ENCODE assay signal across 8 cellular contexts in genomic region chr10:97685395-97685958, GRCh38. TPM values are rescaled to one million over a fixed set of nuclear protein-coding genes. Genes with fewer than 3 reads are reported as not detected.
DNase-seq lines count a peak whose midpoint lies in the region; ATAC-seq, FAIRE-seq and TF ChIP-seq lines count a peak whose summit lies in the region.

No MANE protein-coding gene starts in this region.

- peaks cover 15% of the 10 kb centered on the region; the same call in 1 of the 2 replicates for H3K79me2 ChIP-seq in SK-N-SH (ENCODE audit: insufficient read depth)
- H3K79me2 ChIP-seq in K562 (ENCODE audit: control insufficient read depth, insufficient read depth, low read length), result peaks cover 32% of the 10 kb centered on the region

- H3K4me1 Mint-ChIP-seq in activated CD4-positive, alpha-beta memory T cell treated with anti-CD3 and anti-CD28 coated beads for 36 hours (ENCODE audit: low read depth), result peaks cover 14% of the 10 kb centered on the region
- H3K4me1 Mint-ChIP-seq in activated CD4-positive, alpha-beta T cell treated with anti-CD3 and anti-CD28 coated beads, Interleukin-2, amount 10 ng/mL, durations not matched to agents 7 days and 5 days, result peaks cover 13% of the 10 kb centered on the region

- H3K9ac ChIP-seq in SK-N-SH, result peak overlapping the region; percentile 82; the same call in 1 of the 2 replicates
- H3K9ac ChIP-seq in K562 (ENCODE audit: insufficient read depth in 1 of 2, low read depth in 2 of 2, low read length in 2 of 2), result peak overlapping the region in 1 of 2 experiments; percentile 87; a peak in 1 of 4 replicates

- no peaks in the 10 kb centered on the region for H3K36me3 Mint-ChIP-seq in activated CD4-positive, alpha-beta memory T cell treated with anti-CD3 and anti-CD28 coated beads for 36 hours
- no peaks in the 10 kb centered on the region for H3K36me3 Mint-ChIP-seq in activated CD4-positive, alpha-beta T cell treated with anti-CD3 and anti-CD28 coated beads, Interleukin-2, amount 10 ng/mL, durations not matched to agents 7 days and 5 days (ENCODE audit: low read depth)

- TF ChIP-seq RAD21 in SK-N-SH (IDR thresholded peaks at IDR 0.05; ENCODE audit: low read length) (no peak), K562 (CRISPR knock-in tag; conservative IDR thresholded peaks at IDR 0.05 in 1 of 2, IDR thresholded peaks at IDR 0.05 in 1 of 2) (no peak)

- in situ Hi-C loops in K562 (cut with MboI), result no loop called here

- no peak for FAIRE-seq in K562 (lab: Jason Lieb, UNC)

- H4K20me1 ChIP-seq in SK-N-SH (ENCODE audit: insufficient read depth) (no peaks in the 10 kb centered on the region), K562 (replicated peaks; ENCODE audit: control insufficient read depth, insufficient read depth, low read length) (no peaks in the 10 kb centered on the region; the same call in 1 of the 2 replicates)

- no peak overlapping the region for H3K4me3 Mint-ChIP-seq in activated CD4-positive, alpha-beta memory T cell treated with anti-CD3 and anti-CD28 coated beads for 36 hours
- H3K4me3 Mint-ChIP-seq in activated CD4-positive, alpha-beta T cell treated with anti-CD3 and anti-CD28 coated beads, Interleukin-2, amount 10 ng/mL, durations not matched to agents 7 days and 5 days, result no peak overlapping the region

- H3K9me1 ChIP-seq in K562 (ENCODE audit: control insufficient read depth, insufficient read depth, low read length), result no peaks in the 10 kb centered on the region

- no TSS peak for BruUV-seq in K562 (replicated peaks; lab: Mats Ljungman, UMichigan)

- TF ChIP-seq POLR2A in K562 (conservative IDR thresholded peaks at IDR 0.05), result no peak

- TF ChIP-seq EP300 in SK-N-SH (IDR thresholded peaks at IDR 0.05; ENCODE audit: borderline replicate concordance in 1 of 2, low read depth in 1 of 2, low read length in 1 of 2) (no peak), K562 (IDR thresholded peaks at IDR 0.05; ENCODE audit: low read length) (no peak)

- TF ChIP-seq CTCF in SK-N-SH (IDR thresholded peaks at IDR 0.05) (peak; percentile 45), K562 (IDR thresholded peaks at IDR 0.05 in 2 of 3, conservative IDR thresholded peaks at IDR 0.05 in 1 of 3; ENCODE audit: insufficient read depth in 2 of 3, low read depth in 1 of 3, low read length in 3 of 3) (peak; percentile 32 to 43 (median 36); a peak in 3 of 6 replicates), upper lobe of right lung (IDR thresholded peaks at IDR 0.05) (peak; percentile 31)

- POLR2A ChIA-PET in SK-N-SH (lab: Yijun Ruan, JAX), result interaction anchor here (2.7 kb wide), 1 partner anchor 28 kb away, joined by 21 read pairs; the partner anchor contains the start of gene MARVELD1
- POLR2A ChIA-PET in K562 (lab: Yijun Ruan, JAX), result interaction anchor here (0.6 to 2.5 kb wide), 2 partner anchors 10 to 23 kb away, joined by 3 to 9 read pairs; no protein-coding TSS in a partner anchor
- POLR2A ChIA-PET in activated CD4-positive, alpha-beta memory T cell treated with anti-CD3 and anti-CD28 coated beads for 36 hours (lab: Charles Lee), result no interaction called here
- POLR2A ChIA-PET in activated CD4-positive, alpha-beta T cell treated with anti-CD3 and anti-CD28 coated beads, Interleukin-2, amount 10 ng/mL, durations not matched to agents 7 days and 5 days (lab: Charles Lee), result no interaction called here

- H3K9me3 Mint-ChIP-seq in activated CD4-positive, alpha-beta memory T cell treated with anti-CD3 and anti-CD28 coated beads for 36 hours, result no peaks in the 10 kb centered on the region
- H3K9me3 Mint-ChIP-seq in activated CD4-positive, alpha-beta T cell treated with anti-CD3 and anti-CD28 coated beads, Interleukin-2, amount 10 ng/mL, durations not matched to agents 7 days and 5 days, result no peaks in the 10 kb centered on the region

- ATAC-seq in SK-N-SH treated with all-trans-retinoic acid at 6 μM for 48 hours (no peak), K562 (peak; percentile 28), upper lobe of right lung (no peak)

- CTCF ChIA-PET in SK-N-SH (lab: Yijun Ruan, JAX) (interaction anchor here (1.0 to 8.1 kb wide), 7 partner anchors 9 to 114 kb away, joined by 3 to 60 read pairs (median 27); no protein-coding TSS in a partner anchor), K562 (lab: Yijun Ruan, JAX; ENCODE audit: low intra/inter-chr PET ratio) (no interaction called here)
- CTCF ChIA-PET in activated CD4-positive, alpha-beta memory T cell treated with anti-CD3 and anti-CD28 coated beads for 36 hours (lab: Charles Lee), result interaction anchor here (0.9 to 4.5 kb wide), 10 partner anchors 9 to 113 kb away, joined by 3 to 51 read pairs (median 8); partner anchors contain the start of genes ANKRD2, MARVELD1 and ZFYVE27
- CTCF ChIA-PET in activated CD4-positive, alpha-beta T cell treated with anti-CD3 and anti-CD28 coated beads, Interleukin-2, amount 10 ng/mL, durations not matched to agents 7 days and 5 days (lab: Charles Lee), result interaction anchor here (0.8 to 5.3 kb wide), 4 partner anchors 9 to 38 kb away, joined by 3 to 34 read pairs (median 19); no protein-coding TSS in a partner anchor

- H3K4me2 ChIP-seq in SK-N-SH, result peak overlapping the region; percentile 97
- H3K4me2 ChIP-seq in K562 (ENCODE audit: insufficient read depth, low read length), result peak overlapping the region; percentile 89

- intact Hi-C loops in K562 (cut with micrococcal nuclease), result loop anchor here (10.0 kb wide), 1 partner anchor 111 kb away; the partner anchor contains the start of gene ANKRD2
- intact Hi-C loops in upper lobe of right lung (cut with DNase I), result no loop called here
- intact Hi-C loops in activated CD4-positive, alpha-beta memory T cell treated with anti-CD3 and anti-CD28 coated beads for 36 hours (cut with micrococcal nuclease), result loop anchor here (5.0 kb wide), 1 partner anchor 167 kb away; no protein-coding TSS in a partner anchor

- H3K27ac Mint-ChIP-seq in activated CD4-positive, alpha-beta memory T cell treated with anti-CD3 and anti-CD28 coated beads for 36 hours, result no peak overlapping the region
- no peak overlapping the region for H3K27ac Mint-ChIP-seq in activated CD4-positive, alpha-beta T cell treated with anti-CD3 and anti-CD28 coated beads, Interleukin-2, amount 10 ng/mL, durations not matched to agents 7 days and 5 days

- H3K4me1 ChIP-seq in SK-N-SH (ENCODE audit: control insufficient read depth in 1 of 2, insufficient read depth in 2 of 2, low read depth in 1 of 2, low read length in 1 of 2) (peaks cover 32 to 33% of the 10 kb centered on the region in 2 experiments; a peak in 3 of 4 replicates), K562 (replicated peaks in 1 of 2; ENCODE audit: control insufficient read depth in 2 of 2, insufficient read depth in 2 of 2, low read length in 2 of 2) (peaks cover 41 to 52% of the 10 kb centered on the region in 2 experiments; a peak in 4 of 5 replicates), upper lobe of right lung (peaks cover 59% of the 10 kb centered on the region)

- H3K9me3 ChIP-seq in SK-N-SH (no peaks in the 10 kb centered on the region), K562 (replicated peaks; ENCODE audit: control insufficient read depth, insufficient read depth, low read depth, low read length) (no peaks in the 10 kb centered on the region), upper lobe of right lung (no peaks in the 10 kb centered on the region)

- WGBS in SK-N-SH (ENCODE audit: low lambda C conversion rate), result 38% methylated on average over 2 of the region's 2 CpGs
- WGBS in K562 (ENCODE audit: insufficient coverage, low coverage, missing lambda C conversion rate), result 0% methylated on average over 2 of the region's 2 CpGs

- no peaks in the 10 kb centered on the region for H3K9me2 ChIP-seq in SK-N-SH

- peak overlapping the region in 1 of 2 experiments; percentile 16; a peak in 2 of 4 replicates for H3K4me3 ChIP-seq in SK-N-SH (ENCODE audit: low read depth in 2 of 2, low read length in 1 of 2)
- peak overlapping the region; percentile 56 for H3K4me3 ChIP-seq in K562
- H3K4me3 ChIP-seq in upper lobe of right lung, result peak overlapping the region; percentile 68

- H3F3A ChIP-seq in SK-N-SH (replicated peaks; ENCODE audit: insufficient read depth), result peaks cover 21% of the 10 kb centered on the region

- H3K27me3 Mint-ChIP-seq in activated CD4-positive, alpha-beta memory T cell treated with anti-CD3 and anti-CD28 coated beads for 36 hours, result no peaks in the 10 kb centered on the region
- H3K27me3 Mint-ChIP-seq in activated CD4-positive, alpha-beta T cell treated with anti-CD3 and anti-CD28 coated beads, Interleukin-2, amount 10 ng/mL, durations not matched to agents 7 days and 5 days, result no peaks in the 10 kb centered on the region

- no peaks in the 10 kb centered on the region for H3K36me3 ChIP-seq in SK-N-SH (replicated peaks in 1 of 2; ENCODE audit: control insufficient read depth in 1 of 2, insufficient read depth in 2 of 2, low read length in 1 of 2)
- no peaks in the 10 kb centered on the region for H3K36me3 ChIP-seq in K562 (ENCODE audit: control insufficient read depth, insufficient read depth, low read length)
- H3K36me3 ChIP-seq in upper lobe of right lung, result no peaks in the 10 kb centered on the region

- H3K27me3 ChIP-seq in SK-N-SH (ENCODE audit: insufficient read depth), result no peaks in the 10 kb centered on the region
- no peaks in the 10 kb centered on the region for H3K27me3 ChIP-seq in K562 (ENCODE audit: control insufficient read depth in 2 of 2, insufficient read depth in 2 of 2, low read length in 2 of 2)
- no peaks in the 10 kb centered on the region for H3K27me3 ChIP-seq in upper lobe of right lung

- peak overlapping the region in 1 of 2 experiments; percentile 11; a peak in 1 of 4 replicates for H3K27ac ChIP-seq in SK-N-SH (ENCODE audit: low read depth in 2 of 2, low read length in 1 of 2)
- peak overlapping the region; percentile 2; the same call in 1 of the 3 replicates for H3K27ac ChIP-seq in K562 (ENCODE audit: extremely low read depth, low read depth, low read length)
- peak overlapping the region; percentile 89 for H3K27ac ChIP-seq in upper lobe of right lung

- peak; percentile 61 for DNase-seq in SK-N-SH
- DNase-seq in K562 (ENCODE audit: extremely low read depth in 1 of 4, low spot score in 3 of 4), result peak; percentile 33 to 62 (median 38)
- peak; percentile 31 for DNase-seq in kidney tubule cell (ENCODE audit: low spot score)
- peak; percentile 67 for DNase-seq in upper lobe of right lung
- DNase-seq in activated CD4-positive, alpha-beta memory T cell treated with anti-CD3 and anti-CD28 coated beads for 36 hours, result no peak
- no peak for DNase-seq in activated CD4-positive, alpha-beta T cell treated with anti-CD3 and anti-CD28 coated beads, Interleukin-2, amount 10 ng/mL, durations not matched to agents 7 days and 5 days
- no peak for DNase-seq in COLO829 (ENCODE audit: low spot score)

- H2AFZ ChIP-seq in SK-N-SH (ENCODE audit: low read depth), result no peak overlapping the region
- H2AFZ ChIP-seq in K562 (ENCODE audit: low read depth, low read length), result no peak overlapping the region

RNA-seq across cellular contexts. Expression of gene AVPI1, which starts 1.6 kb away (rescaled TPM):
- polyA plus RNA-seq in SK-N-SH (2012; rRNA removed) (6.3 and 7.0 TPM in 2 replicates), K562 (2011; rRNA removed) (7.5 and 9.9 TPM in 2 replicates), K562 (2014; fragmentation: Illumina TruSeq; extraction: Trizol) (5.8 and 6.6 TPM in 2 replicates), K562 (2014; fragmentation: Nextera tagmentation; extraction: Ambion mirVana) (1 to 10 TPM in 1 of 2 experiments, under 1 TPM in 1; 0.90 to 1.9 TPM), K562 (2014; rRNA removed) (9.5 and 10.4 TPM in 2 replicates)
- 4.0 and 5.0 TPM in 2 replicates for polyA plus RNA-seq in SK-N-SH (2012; cell fraction: cytosol; rRNA removed)
- 5.3 and 6.3 TPM in 2 replicates for polyA plus RNA-seq in SK-N-SH (2012; cell fraction: nucleus; rRNA removed)
- 0.67 and 5.0 TPM in 2 replicates for total RNA-seq in K562 (2011; cell fraction: chromatin; rRNA removed; ENCODE audit: low replicate concordance)
- 4.2 and 4.7 TPM in 2 replicates for total RNA-seq in K562 (2011; cell fraction: nucleolus; rRNA removed)
- 3.2 and 4.8 TPM in 2 replicates for total RNA-seq in K562 (2011; cell fraction: nucleoplasm; rRNA removed)
- total RNA-seq in K562 (2014; rRNA removed) (10.4 and 15.9 TPM in 2 replicates), K562 (2014; rRNA removed; fragmentation: Illumina TruSeq; extraction: Trizol) (3.8 and 4.4 TPM in 2 replicates), K562 (2015; rRNA removed; fragmentation: Illumina TruSeq; extraction: Trizol) (7.4 TPM in 2 replicates), K562 (2021) (9.1 and 10.8 TPM in 2 replicates), upper lobe of right lung (20.5 TPM)
- 10.4 and 19.0 TPM in 2 replicates for polyA plus RNA-seq in K562 (2011; cell fraction: cytosol; rRNA removed)
- polyA plus RNA-seq in K562 (2011; cell fraction: nucleus; rRNA removed), result 4.1 and 5.1 TPM in 2 replicates
- 7.3 and 8.1 TPM in 2 replicates for polyA plus RNA-seq in K562 (2012)
- 3.5 and 4.1 TPM in 2 replicates for polyA minus RNA-seq in K562 (2011; rRNA and poly(A)+ RNA removed)
- polyA minus RNA-seq in K562 (2011; cell fraction: cytosol; rRNA and poly(A)+ RNA removed), result 6.7 and 13.0 TPM in 2 replicates
- 3.0 and 4.2 TPM in 2 replicates for polyA minus RNA-seq in K562 (2011; cell fraction: nucleus; rRNA and poly(A)+ RNA removed)
- total RNA-seq in activated CD4-positive, alpha-beta memory T cell treated with anti-CD3 and anti-CD28 coated beads for 36 hours, result 1 to 10 TPM; 1.7 to 2.1 TPM
- total RNA-seq in activated CD4-positive, alpha-beta T cell treated with anti-CD3 and anti-CD28 coated beads, Interleukin-2, amount 10 ng/mL, durations not matched to agents 7 days and 5 days, result under 1 TPM; 0.58 to 0.94 TPM

RNA-seq across cellular contexts. Expression of gene MARVELD1, which starts 28.1 kb away (rescaled TPM):
- polyA plus RNA-seq in SK-N-SH (2012; rRNA removed), result 53.0 and 53.8 TPM in 2 replicates
- 58.5 and 71.1 TPM in 2 replicates for polyA plus RNA-seq in SK-N-SH (2012; cell fraction: cytosol; rRNA removed)
- polyA plus RNA-seq in SK-N-SH (2012; cell fraction: nucleus; rRNA removed), result 47.6 and 49.7 TPM in 2 replicates
- 10.2 and 12.9 TPM in 2 replicates for total RNA-seq in K562 (2011; cell fraction: chromatin; rRNA removed; ENCODE audit: low replicate concordance)
- total RNA-seq in K562 (2011; cell fraction: nucleolus; rRNA removed), result 11.7 and 12.0 TPM in 2 replicates
- total RNA-seq in K562 (2011; cell fraction: nucleoplasm; rRNA removed), result 13.0 and 16.5 TPM in 2 replicates
- 2.8 and 5.6 TPM in 2 replicates for total RNA-seq in K562 (2014; rRNA removed)
- total RNA-seq in K562 (2014; rRNA removed; fragmentation: Illumina TruSeq; extraction: Trizol), result 4.2 and 5.3 TPM in 2 replicates
- 5.7 and 7.1 TPM in 2 replicates for total RNA-seq in K562 (2015; rRNA removed; fragmentation: Illumina TruSeq; extraction: Trizol)
- 9.8 and 9.9 TPM in 2 replicates for total RNA-seq in K562 (2021)
- polyA plus RNA-seq in K562 (2011; rRNA removed), result 9.5 and 14.7 TPM in 2 replicates
- polyA plus RNA-seq in K562 (2011; cell fraction: cytosol; rRNA removed), result 12.4 and 14.2 TPM in 2 replicates
- 15.4 and 25.9 TPM in 2 replicates for polyA plus RNA-seq in K562 (2011; cell fraction: nucleus; rRNA removed)
- 9.1 and 11.3 TPM in 2 replicates for polyA plus RNA-seq in K562 (2012)
- 8.9 and 12.5 TPM in 2 replicates for polyA plus RNA-seq in K562 (2014; fragmentation: Illumina TruSeq; extraction: Trizol)
- polyA plus RNA-seq in K562 (2014; fragmentation: Nextera tagmentation; extraction: Ambion mirVana), result 1 to 10 TPM; 2.7 to 3.6 TPM
- 5.3 and 6.5 TPM in 2 replicates for polyA plus RNA-seq in K562 (2014; rRNA removed)
- polyA minus RNA-seq in K562 (2011; rRNA and poly(A)+ RNA removed), result 4.9 and 7.2 TPM in 2 replicates
- polyA minus RNA-seq in K562 (2011; cell fraction: cytosol; rRNA and poly(A)+ RNA removed), result 7.1 and 7.8 TPM in 2 replicates
- 2.6 and 4.8 TPM in 2 replicates for polyA minus RNA-seq in K562 (2011; cell fraction: nucleus; rRNA and poly(A)+ RNA removed)
- total RNA-seq in upper lobe of right lung, result 43.8 TPM
- 1 to 10 TPM; 2.9 to 4.0 TPM for total RNA-seq in activated CD4-positive, alpha-beta memory T cell treated with anti-CD3 and anti-CD28 coated beads for 36 hours
- total RNA-seq in activated CD4-positive, alpha-beta T cell treated with anti-CD3 and anti-CD28 coated beads, Interleukin-2, amount 10 ng/mL, durations not matched to agents 7 days and 5 days, result 1 to 10 TPM; 1.3 to 1.8 TPM

RNA-seq across cellular contexts. Expression of gene PI4K2A, which starts 45.0 kb away (rescaled TPM):
- 23.8 and 31.4 TPM in 2 replicates for polyA plus RNA-seq in SK-N-SH (2012; rRNA removed)
- polyA plus RNA-seq in SK-N-SH (2012; cell fraction: cytosol; rRNA removed), result 18.2 and 23.3 TPM in 2 replicates
- 22.7 and 27.9 TPM in 2 replicates for polyA plus RNA-seq in SK-N-SH (2012; cell fraction: nucleus; rRNA removed)
- total RNA-seq in K562 (2011; cell fraction: chromatin; rRNA removed; ENCODE audit: low replicate concordance), result 13.6 and 25.0 TPM in 2 replicates
- total RNA-seq in K562 (2011; cell fraction: nucleolus; rRNA removed), result 15.9 and 17.7 TPM in 2 replicates
- total RNA-seq in K562 (2011; cell fraction: nucleoplasm; rRNA removed), result 19.7 and 21.3 TPM in 2 replicates
- 16.5 and 18.2 TPM in 2 replicates for total RNA-seq in K562 (2014; rRNA removed)
- total RNA-seq in K562 (2014; rRNA removed; fragmentation: Illumina TruSeq; extraction: Trizol), result 11.1 and 11.3 TPM in 2 replicates
- total RNA-seq in K562 (2015; rRNA removed; fragmentation: Illumina TruSeq; extraction: Trizol), result 12.2 and 13.3 TPM in 2 replicates
- total RNA-seq in K562 (2021), result 18.6 and 20.1 TPM in 2 replicates
- 24.2 and 28.4 TPM in 2 replicates for polyA plus RNA-seq in K562 (2011; rRNA removed)
- polyA plus RNA-seq in K562 (2011; cell fraction: cytosol; rRNA removed), result 27.2 and 28.2 TPM in 2 replicates
- 18.6 and 20.6 TPM in 2 replicates for polyA plus RNA-seq in K562 (2011; cell fraction: nucleus; rRNA removed)
- 14.1 and 20.3 TPM in 2 replicates for polyA plus RNA-seq in K562 (2012)
- polyA plus RNA-seq in K562 (2014; fragmentation: Illumina TruSeq; extraction: Trizol), result 18.9 and 20.3 TPM in 2 replicates
- 1 to 10 TPM; 4.4 to 6.3 TPM for polyA plus RNA-seq in K562 (2014; fragmentation: Nextera tagmentation; extraction: Ambion mirVana)
- 16.4 and 18.9 TPM in 2 replicates for polyA plus RNA-seq in K562 (2014; rRNA removed)
- polyA minus RNA-seq in K562 (2011; rRNA and poly(A)+ RNA removed), result 17.1 and 20.2 TPM in 2 replicates
- 8.8 and 12.1 TPM in 2 replicates for polyA minus RNA-seq in K562 (2011; cell fraction: cytosol; rRNA and poly(A)+ RNA removed)
- 5.9 and 7.6 TPM in 2 replicates for polyA minus RNA-seq in K562 (2011; cell fraction: nucleus; rRNA and poly(A)+ RNA removed)
- 28.3 TPM for total RNA-seq in upper lobe of right lung
- 10 to 100 TPM; 13.1 to 13.2 TPM for total RNA-seq in activated CD4-positive, alpha-beta memory T cell treated with anti-CD3 and anti-CD28 coated beads for 36 hours
- 10 to 100 TPM in 1 of 2 experiments, 1 to 10 TPM in 1; 9.9 to 10.1 TPM for total RNA-seq in activated CD4-positive, alpha-beta T cell treated with anti-CD3 and anti-CD28 coated beads, Interleukin-2, amount 10 ng/mL, durations not matched to agents 7 days and 5 days

RNA-seq across cellular contexts. Expression of gene ZFYVE27, which starts 51.5 kb away (rescaled TPM):
- 30.5 and 44.3 TPM in 2 replicates for polyA plus RNA-seq in SK-N-SH (2012; rRNA removed)
- polyA plus RNA-seq in SK-N-SH (2012; cell fraction: cytosol; rRNA removed), result 15.5 and 22.6 TPM in 2 replicates
- 111 and 122 TPM in 2 replicates for polyA plus RNA-seq in SK-N-SH (2012; cell fraction: nucleus; rRNA removed)
- 62.2 and 122 TPM in 2 replicates for total RNA-seq in K562 (2011; cell fraction: chromatin; rRNA removed; ENCODE audit: low replicate concordance)
- 80.7 and 95.2 TPM in 2 replicates for total RNA-seq in K562 (2011; cell fraction: nucleolus; rRNA removed)
- 68.9 and 79.6 TPM in 2 replicates for total RNA-seq in K562 (2011; cell fraction: nucleoplasm; rRNA removed)
- 15.3 and 16.6 TPM in 2 replicates for total RNA-seq in K562 (2014; rRNA removed)
- 8.8 and 12.5 TPM in 2 replicates for total RNA-seq in K562 (2014; rRNA removed; fragmentation: Illumina TruSeq; extraction: Trizol)
- 13.3 and 13.9 TPM in 2 replicates for total RNA-seq in K562 (2015; rRNA removed; fragmentation: Illumina TruSeq; extraction: Trizol)
- 21.4 and 24.0 TPM in 2 replicates for total RNA-seq in K562 (2021)
- polyA plus RNA-seq in K562 (2011; rRNA removed), result 21.4 and 22.2 TPM in 2 replicates
- polyA plus RNA-seq in K562 (2011; cell fraction: cytosol; rRNA removed), result 18.6 TPM in 2 replicates
- polyA plus RNA-seq in K562 (2011; cell fraction: nucleus; rRNA removed), result 68.2 and 69.3 TPM in 2 replicates
- 12.7 and 25.0 TPM in 2 replicates for polyA plus RNA-seq in K562 (2012)
- 15.6 and 16.5 TPM in 2 replicates for polyA plus RNA-seq in K562 (2014; fragmentation: Illumina TruSeq; extraction: Trizol)
- polyA plus RNA-seq in K562 (2014; fragmentation: Nextera tagmentation; extraction: Ambion mirVana), result 1 to 10 TPM in 1 of 2 experiments, under 1 TPM in 1; 0.81 to 1.2 TPM
- 21.9 and 24.3 TPM in 2 replicates for polyA plus RNA-seq in K562 (2014; rRNA removed)
- polyA minus RNA-seq in K562 (2011; rRNA and poly(A)+ RNA removed), result 13.3 TPM in 2 replicates
- 8.4 and 12.6 TPM in 2 replicates for polyA minus RNA-seq in K562 (2011; cell fraction: cytosol; rRNA and poly(A)+ RNA removed)
- polyA minus RNA-seq in K562 (2011; cell fraction: nucleus; rRNA and poly(A)+ RNA removed), result 23.8 and 27.5 TPM in 2 replicates
- total RNA-seq in upper lobe of right lung, result 29.4 TPM
- 10 to 100 TPM; 20.9 to 22.8 TPM for total RNA-seq in activated CD4-positive, alpha-beta memory T cell treated with anti-CD3 and anti-CD28 coated beads for 36 hours
- total RNA-seq in activated CD4-positive, alpha-beta T cell treated with anti-CD3 and anti-CD28 coated beads, Interleukin-2, amount 10 ng/mL, durations not matched to agents 7 days and 5 days, result 10 to 100 TPM; 23.9 to 31.9 TPM

RNA-seq across cellular contexts. Expression of gene MORN4, which starts 52.2 kb away (rescaled TPM):
- polyA plus RNA-seq in SK-N-SH (2012; rRNA removed), result 31.4 and 31.7 TPM in 2 replicates
- polyA plus RNA-seq in SK-N-SH (2012; cell fraction: cytosol; rRNA removed), result 32.9 and 36.8 TPM in 2 replicates
- 14.5 and 19.6 TPM in 2 replicates for polyA plus RNA-seq in SK-N-SH (2012; cell fraction: nucleus; rRNA removed)
- total RNA-seq in K562 (2011; cell fraction: chromatin; rRNA removed; ENCODE audit: low replicate concordance), result 12.5 and 13.3 TPM in 2 replicates
- total RNA-seq in K562 (2011; cell fraction: nucleolus; rRNA removed), result 9.8 and 11.2 TPM in 2 replicates
- total RNA-seq in K562 (2011; cell fraction: nucleoplasm; rRNA removed), result 12.8 and 17.4 TPM in 2 replicates
- 8.8 and 10.9 TPM in 2 replicates for total RNA-seq in K562 (2014; rRNA removed)
- total RNA-seq in K562 (2014; rRNA removed; fragmentation: Illumina TruSeq; extraction: Trizol), result 10.7 and 11.0 TPM in 2 replicates
- total RNA-seq in K562 (2015; rRNA removed; fragmentation: Illumina TruSeq; extraction: Trizol), result 7.1 and 8.3 TPM in 2 replicates
- total RNA-seq in K562 (2021), result 11.4 and 12.1 TPM in 2 replicates
- 23.9 and 27.6 TPM in 2 replicates for polyA plus RNA-seq in K562 (2011; rRNA removed)
- 18.1 and 28.7 TPM in 2 replicates for polyA plus RNA-seq in K562 (2011; cell fraction: cytosol; rRNA removed)
- 11.7 and 17.4 TPM in 2 replicates for polyA plus RNA-seq in K562 (2011; cell fraction: nucleus; rRNA removed)
- polyA plus RNA-seq in K562 (2012), result 13.1 and 15.7 TPM in 2 replicates
- polyA plus RNA-seq in K562 (2014; fragmentation: Illumina TruSeq; extraction: Trizol), result 14.7 and 19.3 TPM in 2 replicates
- polyA plus RNA-seq in K562 (2014; fragmentation: Nextera tagmentation; extraction: Ambion mirVana), result 10 to 100 TPM; 10.4 to 11.7 TPM
- polyA plus RNA-seq in K562 (2014; rRNA removed), result 18.3 and 28.1 TPM in 2 replicates
- polyA minus RNA-seq in K562 (2011; rRNA and poly(A)+ RNA removed), result 8.1 and 10.0 TPM in 2 replicates
- 3.1 and 4.8 TPM in 2 replicates for polyA minus RNA-seq in K562 (2011; cell fraction: cytosol; rRNA and poly(A)+ RNA removed)
- 1.9 and 3.0 TPM in 2 replicates for polyA minus RNA-seq in K562 (2011; cell fraction: nucleus; rRNA and poly(A)+ RNA removed)
- 3.8 TPM for total RNA-seq in upper lobe of right lung
- 1 to 10 TPM; 5.3 to 6.5 TPM for total RNA-seq in activated CD4-positive, alpha-beta memory T cell treated with anti-CD3 and anti-CD28 coated beads for 36 hours
- 1 to 10 TPM; 1.2 to 1.3 TPM for total RNA-seq in activated CD4-positive, alpha-beta T cell treated with anti-CD3 and anti-CD28 coated beads, Interleukin-2, amount 10 ng/mL, durations not matched to agents 7 days and 5 days

Comparison
In these comparisons a context has a peak if more than half of its experiments do, and no peak if none do; other contexts are left out.
1. DNase-seq: peak in SK-N-SH (single experiment), K562 (4 of 4), kidney tubule cell (single experiment) and upper lobe of right lung (single experiment); none in activated CD4-positive, alpha-beta memory T cell treated with anti-CD3 and anti-CD28 coated beads for 36 hours (single experiment), activated CD4-positive, alpha-beta T cell treated with anti-CD3 and anti-CD28 coated beads, Interleukin-2, amount 10 ng/mL, durations not matched to agents 7 days and 5 days (single experiment) and COLO829 (single experiment).
2. POLR2A ChIA-PET loops: an anchor here in SK-N-SH (2.7 kb wide) and K562 (0.6 to 2.5 kb wide); none called in activated CD4-positive, alpha-beta memory T cell treated with anti-CD3 and anti-CD28 coated beads for 36 hours and activated CD4-positive, alpha-beta T cell treated with anti-CD3 and anti-CD28 coated beads, Interleukin-2, amount 10 ng/mL, durations not matched to agents 7 days and 5 days.
3. Of the 27 proteins assayed by ChIP-seq in both K562 and SK-N-SH: peak only in K562: NFIC; only in SK-N-SH: none; in both: CTCF; in neither: 25.
4. Peak in every context shown above with its lines, with median percentiles within 50 percentile points of each other: CTCF ChIP-seq.